In genomic region chr11:118911880-118912741, GRCh38 we compare ENCODE assay signal across 8 cellular contexts. TPM values are rescaled to one million over a fixed set of nuclear protein-coding genes. Genes with fewer than 3 reads are reported as not detected.
DNase-seq lines count a peak whose midpoint lies in the region; ATAC-seq lines count a peak whose summit lies in the region.

No MANE protein-coding gene starts in this region.

- no peak for ATAC-seq in central memory CD8-positive, alpha-beta T cell (replicated peaks; ENCODE audit: extremely low read depth, poor library complexity, severe bottlenecking)
- ATAC-seq in left colon: peak; percentile 34
- no peak for ATAC-seq in HG02623 (IDR thresholded peaks at IDR 0.05; ENCODE audit: unreplicated experiment)
- ATAC-seq in GM19035 (IDR thresholded peaks at IDR 0.05; ENCODE audit: unreplicated experiment): no peak

- peaks cover 56% of the 10 kb centered on the region for H3K36me3 Mint-ChIP-seq in central memory CD8-positive, alpha-beta T cell (ENCODE audit: insufficient read depth)

- intact Hi-C loops in left colon (cut with DNase I, micrococcal nuclease): no loop called here

- peak overlapping the region; percentile 84 for H3K4me3 Mint-ChIP-seq in central memory CD8-positive, alpha-beta T cell

- peak overlapping the region; percentile 99 for H3K27ac Mint-ChIP-seq in central memory CD8-positive, alpha-beta T cell (ENCODE audit: low read depth)

- peak; percentile 86 for DNase-seq in A172 (ENCODE audit: low spot score)
- DNase-seq in HK-2 (ENCODE audit: unreplicated experiment): peak; percentile 87
- peak; percentile 55 for DNase-seq in activated CD4-positive, CD25-positive, alpha-beta regulatory T cell treated with anti-CD3 and anti-CD28 coated beads, Interleukin-2, amount 50 U/mL, for 16 hours (ENCODE audit: low read depth, low spot score)
- peak in 1 of 2 donors; percentile 36 for DNase-seq in central memory CD8-positive, alpha-beta T cell (ENCODE audit: low spot score in 2 of 2)
- peak; percentile 72 to 91 for DNase-seq in left colon
- DNase-seq in stimulated activated CD4-positive, alpha-beta T cell treated with anti-CD3 and anti-CD28 coated beads, Interleukin-4, amount 100 ng/mL, for 1 hour: peak; percentile 81

- H3K9me3 Mint-ChIP-seq in central memory CD8-positive, alpha-beta T cell: no peaks in the 10 kb centered on the region

- peaks cover 74% of the 10 kb centered on the region for H3K4me1 Mint-ChIP-seq in central memory CD8-positive, alpha-beta T cell

- H3K27me3 Mint-ChIP-seq in central memory CD8-positive, alpha-beta T cell: no peaks in the 10 kb centered on the region

RNA-seq across cellular contexts. Expression of gene BCL9L, which starts 13.6 kb away (rescaled TPM):
- total RNA-seq in A172 (2014; rRNA removed; shearing (Covaris generic)): 7.2 and 17.2 TPM in 2 replicates
- total RNA-seq in left colon: 10 to 100 TPM; 36.4 to 36.5 TPM

RNA-seq across cellular contexts. Expression of gene CXCR5, which starts 28.4 kb away (rescaled TPM):
- 0.02 TPM in 1 of 2 replicates, not detected in the other for total RNA-seq in A172 (2014; rRNA removed; shearing (Covaris generic))
- total RNA-seq in left colon: under 1 TPM; 0.12 to 0.39 TPM

RNA-seq across cellular contexts. Expression of gene UPK2, which starts 44.0 kb away (rescaled TPM):
- total RNA-seq in A172 (2014; rRNA removed; shearing (Covaris generic)): not detected in 2 replicates
- total RNA-seq in left colon: not detected

RNA-seq across cellular contexts. Expression of gene FOXR1, which starts 59.5 kb away (rescaled TPM):
- total RNA-seq in A172 (2014; rRNA removed; shearing (Covaris generic)): not detected in 2 replicates
- not detected for total RNA-seq in left colon
